15 cellular contexts compared by ENCODE assay signal in genomic region chr15:101482526-101483371, GRCh38. TPM values are rescaled to one million over a fixed set of nuclear protein-coding genes. Genes with fewer than 3 reads are reported as not detected.
DNase-seq lines count a peak whose midpoint lies in the region; ATAC-seq and TF ChIP-seq lines count a peak whose summit lies in the region.
"Had no signal": no experiment of that assay in that cellular context is flagged by ENCODE, and none has a peak within 500 bp of the region (broad histone marks: within the 10 kb centered on the region; RNA-seq: fewer than 3 reads in every experiment).

No MANE protein-coding gene starts in this region.

- peaks cover 57% of the 10 kb centered on the region for H3K4me1 ChIP-seq in PC-9 (replicated peaks; ENCODE audit: insufficient read depth)
- H3K4me1 ChIP-seq in heart right ventricle = peaks cover 0 to 46% (median 13%) of the 10 kb centered on the region in 9 donors
- H3K4me1 ChIP-seq in psoas muscle = peaks cover 28% of the 10 kb centered on the region

- H3K4me3 ChIP-seq in PC-9 = peak overlapping the region; percentile 21; the same call in 1 of the 2 replicates
- H3K4me3 ChIP-seq in heart right ventricle = no peak overlapping the region
- H3K4me3 ChIP-seq in psoas muscle = peak overlapping the region; percentile 1
- H3K4me3 ChIP-seq: K562 had no signal

- peaks cover 67% of the 10 kb centered on the region for H3K79me2 ChIP-seq in PC-9 (ENCODE audit: low read depth)

- POLR2A ChIA-PET in PC-9 (lab: Charles Lee; ENCODE audit: unreplicated experiment) = interaction anchor here (0.6 to 1.0 kb wide), 3 partner anchors 13 to 134 kb away, joined by 5 read pairs; no protein-coding TSS in a partner anchor

- CTCF ChIA-PET in PC-9 (lab: Charles Lee) = no interaction called here

- H3K9me3 ChIP-seq in PC-9 (ENCODE audit: insufficient read depth, low read depth) = no peaks in the 10 kb centered on the region
- H3K9me3 ChIP-seq in heart right ventricle = no peaks in the 10 kb centered on the region
- H3K9me3 ChIP-seq in psoas muscle = no peaks in the 10 kb centered on the region

- BruUV-seq in PC-9 (replicated peaks; lab: Mats Ljungman, UMichigan) = TSS peak; percentile 83

- 62 to 77% methylated on average over 21 of the region's 21 CpGs for WGBS in heart right ventricle, 2 donors
- 29 to 48% (median 30%) methylated on average over 21 of the region's 21 CpGs for WGBS in psoas muscle, 3 donors

- DNase-seq in DMS 273 treated with DMSO at 0.1 percent for 48 hours (lab: John Stamatoyannopoulos, UW) = peak; percentile 24
- peak; percentile 41 to 67 for DNase-seq in PC-9
- no peak for DNase-seq in heart right ventricle
- peak; percentile 59 to 81 for DNase-seq in psoas muscle
- DNase-seq in NCI-H2029 (lab: John Stamatoyannopoulos, UW) = no peak
- no peak for DNase-seq in activated naive CD4-positive, alpha-beta T cell treated with Interleukin-2 at 50 U/mL for 16 hours
- DNase-seq in SW 1271 (lab: John Stamatoyannopoulos, UW) = no peak
- DNase-seq: activated naive CD4-positive, alpha-beta T cell treated with anti-CD3 and anti-CD28 coated beads for 36 hours; brain microvascular endothelial cell; NCI-H1105 treated with DMSO at 0.1 percent for 48 hours; NCI-H345; stimulated activated CD4-positive, alpha-beta T cell treated with anti-CD3 and anti-CD28 coated beads, Interleukin-4, amount 100 ng/mL, for 4 hours had no signal

- no peak overlapping the region for H2AFZ ChIP-seq in PC-9

- H3K4me2 ChIP-seq in PC-9 = peak overlapping the region; percentile 76

- H3K9me2 ChIP-seq in PC-9 (ENCODE audit: insufficient read depth) = no peaks in the 10 kb centered on the region

- peak in 6 of 8 donors; percentile 21 to 87 (median 59) for ATAC-seq in heart right ventricle
- ATAC-seq in psoas muscle = peak; percentile 85 to 92 (median 90)
- ATAC-seq in HG03378 (IDR thresholded peaks at IDR 0.05; ENCODE audit: unreplicated experiment) = no peak

- H3K27me3 ChIP-seq in PC-9 (ENCODE audit: insufficient read depth, low read depth) = no peaks in the 10 kb centered on the region
- peaks cover 0 to 16% (median 0%) of the 10 kb centered on the region in 7 donors for H3K27me3 ChIP-seq in heart right ventricle
- no peaks in the 10 kb centered on the region for H3K27me3 ChIP-seq in psoas muscle (ENCODE audit: insufficient read depth in 3 of 3, low read length in 2 of 3)
- H3K27me3 ChIP-seq: brain microvascular endothelial cell had no signal

- TF ChIP-seq CTCF in PC-9 (conservative IDR thresholded peaks at IDR 0.05) (no peak), heart right ventricle (IDR thresholded peaks at IDR 0.05) (no peak), psoas muscle (IDR thresholded peaks at IDR 0.05) (no peak)

- H4K20me1 ChIP-seq in PC-9 (ENCODE audit: insufficient read depth) = peaks cover 5% of the 10 kb centered on the region; the same call in 1 of the 2 replicates

- peaks cover 44% of the 10 kb centered on the region for H3F3A ChIP-seq in PC-9 (ENCODE audit: insufficient read depth, low read depth)

- H3K27ac ChIP-seq in PC-9 = peak overlapping the region; percentile 72
- H3K27ac ChIP-seq in heart right ventricle = peak overlapping the region in 7 of 10 donors; percentile 10 to 74 (median 26)
- H3K27ac ChIP-seq in psoas muscle = peak overlapping the region; percentile 75
- H3K27ac ChIP-seq: brain microvascular endothelial cell had no signal

- intact Hi-C loops in PC-9 (cut with micrococcal nuclease; ENCODE audit: unreplicated experiment) = loop anchor here (5.0 kb wide), 3 partner anchors 80 to 160 kb away; no protein-coding TSS in a partner anchor
- intact Hi-C loops in heart right ventricle (cut with DNase I) = loop anchor here in 1 of 10 donors (10.0 kb wide), 1 partner anchor 118 kb away; no protein-coding TSS in a partner anchor
- intact Hi-C loops in psoas muscle (cut with DNase I) = no loop called here

- peaks cover 5% of the 10 kb centered on the region for H3K36me3 ChIP-seq in PC-9 (ENCODE audit: low read depth)
- H3K36me3 ChIP-seq in heart right ventricle = peaks cover 0 to 16% (median 0%) of the 10 kb centered on the region in 9 donors
- H3K36me3 ChIP-seq in psoas muscle (ENCODE audit: insufficient read depth in 1 of 2, low read depth in 1 of 2) = peaks cover 0 to 18% of the 10 kb centered on the region in 2 donors
- H3K36me3 ChIP-seq: brain microvascular endothelial cell had no signal

RNA-seq across cellular contexts. Expression of gene PCSK6, which starts 6.8 kb away (rescaled TPM):
- total RNA-seq in PC-9 (2021) = 26.3 and 27.2 TPM in 2 replicates
- total RNA-seq in heart right ventricle = 10 to 100 TPM; 12.9 to 34.0 (median 24.7) TPM
- polyA plus RNA-seq in heart right ventricle = 10 to 100 TPM in 1 of 2 donors, 1 to 10 TPM in 1; 4.6 to 10.3 TPM
- 10 to 100 TPM; 13.3 to 32.7 (median 20.7) TPM for total RNA-seq in psoas muscle
- 10 to 100 TPM in 1 of 3 donors, 1 to 10 TPM in 2; 8.3 to 10.3 (median 9.8) TPM for polyA plus RNA-seq in psoas muscle
- total RNA-seq: H4 had no signal

Comparison
In these comparisons a context has a peak if more than half of its experiments do, and no peak if none do; other contexts are left out.
1. DNase-seq: peak in DMS 273 treated with DMSO at 0.1 percent for 48 hours (single experiment), PC-9 (2 of 2) and psoas muscle (2 of 2); none in heart right ventricle (0 of 2), NCI-H2029 (single experiment), activated naive CD4-positive, alpha-beta T cell treated with Interleukin-2 at 50 U/mL for 16 hours (single experiment) and SW 1271 (0 of 2).
2. H3K4me3 ChIP-seq: peak in PC-9 (single experiment) and psoas muscle (single experiment); none in heart right ventricle (0 of 10).
3. Peak in every context shown above with its lines, with median percentiles within 50 percentile points of each other: H3K27ac ChIP-seq.